ENCODE assay signal across 12 cellular contexts in the genomic region with DNA sequence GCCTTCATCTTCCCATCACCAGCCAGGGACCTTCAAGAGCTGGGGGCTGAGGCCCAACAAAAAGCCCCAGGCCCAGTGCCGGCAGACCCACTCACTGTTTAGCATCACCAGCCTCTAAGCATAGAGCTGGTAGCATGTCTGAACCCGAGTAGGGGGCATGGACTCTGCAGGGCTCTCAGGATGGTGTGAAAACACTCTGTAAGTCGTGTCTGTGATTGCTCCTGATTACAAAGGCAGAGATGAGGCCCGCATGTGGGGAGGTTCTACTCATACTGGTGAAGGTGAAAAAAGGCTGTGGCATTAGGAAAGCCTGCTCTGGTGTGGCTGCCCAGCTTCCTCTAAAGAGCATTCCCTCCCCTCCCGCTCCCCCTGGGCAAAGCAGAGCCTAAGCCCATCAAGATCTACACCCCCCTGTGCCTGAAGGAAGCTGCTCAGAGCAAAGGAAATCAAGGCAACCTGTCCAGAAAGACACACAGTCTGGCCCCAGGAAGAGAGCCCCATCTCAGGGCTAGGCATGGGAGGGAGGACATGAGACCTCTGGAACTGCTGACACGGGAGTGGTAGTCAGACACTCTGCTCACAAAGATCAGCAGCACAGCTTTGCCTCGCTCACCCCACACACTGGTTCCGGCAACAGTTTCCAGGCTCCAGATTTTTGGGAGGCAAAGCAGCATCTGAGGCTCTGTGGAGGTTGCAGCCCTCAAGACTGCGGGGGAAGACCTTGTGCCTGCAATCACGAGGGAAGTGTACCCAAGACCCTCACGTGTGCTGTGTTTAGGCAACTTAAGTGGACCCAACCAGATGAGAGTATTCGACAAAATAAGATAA. TPM values are rescaled to one million over a fixed set of nuclear protein-coding genes. Genes with fewer than 3 reads are reported as not detected.
DNase-seq lines count a peak whose midpoint lies in the region; ATAC-seq and TF ChIP-seq lines count a peak whose summit lies in the region.
"Had no signal": no experiment of that assay in that cellular context is flagged by ENCODE, and none has a peak within 500 bp of the region (broad histone marks: within the 10 kb centered on the region; RNA-seq: fewer than 3 reads in every experiment).

No MANE protein-coding gene starts in this region.

- CTCF ChIA-PET in CD8-positive, alpha-beta memory T cell (lab: Charles Lee), result no interaction called here

- intact Hi-C loops in head of caudate nucleus (cut with DNase I), result no loop called here
- intact Hi-C loops in sigmoid colon (cut with DNase I), result loop anchor here (2.0 to 10.0 kb wide), 2 partner anchors 21 to 225 kb away; a partner anchor contains a TSS

- no peak overlapping the region for H3K27ac ChIP-seq in CD8-positive, alpha-beta memory T cell (ENCODE audit: low read depth, low read length)
- no peak overlapping the region for H3K27ac ChIP-seq in RWPE2 (ENCODE audit: poor library complexity, severe bottlenecking)
- H3K27ac ChIP-seq in sigmoid colon, result peak overlapping the region; percentile 41 to 91 (median 74)
- H3K27ac ChIP-seq: SJSA1 had no signal

- no peak for TF ChIP-seq CTCF in RWPE2 (IDR thresholded peaks at IDR 0.05; ENCODE audit: poor library complexity, severe bottlenecking)
- TF ChIP-seq CTCF in sigmoid colon (IDR thresholded peaks at IDR 0.05), result no peak

- H3K4me3 ChIP-seq in CD8-positive, alpha-beta memory T cell (ENCODE audit: low read length), result no peak overlapping the region
- no peak overlapping the region for H3K4me3 ChIP-seq in RWPE2 (ENCODE audit: severe bottlenecking)
- H3K4me3 ChIP-seq in sigmoid colon, result no peak overlapping the region
- H3K4me3 ChIP-seq: SJSA1 had no signal

- ATAC-seq in RWPE2 (ENCODE audit: low read depth) (no peak), GM21360 (IDR thresholded peaks at IDR 0.05; ENCODE audit: unreplicated experiment) (no peak)

- peaks cover 9 to 71% (median 25%) of the 10 kb centered on the region in 3 donors for H3K36me3 Mint-ChIP-seq in CD8-positive, alpha-beta memory T cell

- WGBS in sigmoid colon, 2 donors, result 81 to 87% methylated on average over 12 of the region's 12 CpGs

- POLR2A ChIA-PET in CD8-positive, alpha-beta memory T cell (lab: Charles Lee), result interaction anchor here (0.6 kb wide), 1 partner anchor 526 kb away, joined by 4 read pairs; no protein-coding TSS in a partner anchor

- no peaks in the 10 kb centered on the region for H3K9me3 ChIP-seq in CD8-positive, alpha-beta memory T cell (ENCODE audit: low read length)
- H3K9me3 ChIP-seq in RWPE2 (ENCODE audit: severe bottlenecking), result no peaks in the 10 kb centered on the region
- H3K9me3 ChIP-seq in sigmoid colon, result no peaks in the 10 kb centered on the region
- H3K9me3 ChIP-seq: SJSA1 had no signal

- peaks cover 24% of the 10 kb centered on the region for H3K4me1 ChIP-seq in CD8-positive, alpha-beta memory T cell (ENCODE audit: insufficient read depth, low read length)
- H3K4me1 ChIP-seq in RWPE2 (ENCODE audit: insufficient read depth, poor library complexity, severe bottlenecking) (peaks cover 32% of the 10 kb centered on the region), sigmoid colon (peaks cover 0 to 79% (median 64%) of the 10 kb centered on the region in 4 donors)

- peaks cover 36% of the 10 kb centered on the region for H3K36me3 ChIP-seq in CD8-positive, alpha-beta memory T cell (ENCODE audit: insufficient read depth, low read length)
- H3K36me3 ChIP-seq in RWPE2 (ENCODE audit: low read depth) (peaks cover 43% of the 10 kb centered on the region), sigmoid colon (peaks cover 0 to 23% (median 9%) of the 10 kb centered on the region in 4 donors)

- no peaks in the 10 kb centered on the region for H3K27me3 ChIP-seq in CD8-positive, alpha-beta memory T cell (ENCODE audit: insufficient read depth, low read length, poor library complexity, severe bottlenecking)
- no peaks in the 10 kb centered on the region for H3K27me3 ChIP-seq in RWPE2 (ENCODE audit: insufficient read depth, poor library complexity, severe bottlenecking)
- no peaks in the 10 kb centered on the region for H3K27me3 ChIP-seq in sigmoid colon
- H3K27me3 ChIP-seq: SJSA1 had no signal

- no peak for TF ChIP-seq EP300 in sigmoid colon (IDR thresholded peaks at IDR 0.05)

- peak overlapping the region in 1 of 7 donors; percentile 29 for H3K4me3 Mint-ChIP-seq in CD8-positive, alpha-beta memory T cell

- no peaks in the 10 kb centered on the region for H3K27me3 Mint-ChIP-seq in CD8-positive, alpha-beta memory T cell

- peaks cover 57 to 82% (median 66%) of the 10 kb centered on the region in 3 donors for H3K4me1 Mint-ChIP-seq in CD8-positive, alpha-beta memory T cell

- no peaks in the 10 kb centered on the region for H3K9me3 Mint-ChIP-seq in CD8-positive, alpha-beta memory T cell

- peak in 1 of 5 donors; percentile 35 for DNase-seq in CD8-positive, alpha-beta memory T cell
- DNase-seq in RWPE2 (ENCODE audit: low spot score) (peak; percentile 27), head of caudate nucleus (peak in 22 of 42 donors; percentile 28 to 71 (median 48)), sigmoid colon (no peak), hypothalamus (lab: John Stamatoyannopoulos, UW) (no peak), H4 (ENCODE audit: low spot score) (no peak)
- DNase-seq: activated CD4-positive, CD25-positive, alpha-beta regulatory T cell; NCI-H1436; NCI-H69; stimulated activated CD4-positive, alpha-beta T cell treated with anti-CD3 and anti-CD28 coated beads, Interleukin-2, amount 100 ng/mL, for 48 hours had no signal

- no peak for TF ChIP-seq POLR2A in sigmoid colon (IDR thresholded peaks at IDR 0.05)

- H3K27ac Mint-ChIP-seq in CD8-positive, alpha-beta memory T cell, result peak overlapping the region; percentile 24 to 93 (median 68)

RNA-seq across cellular contexts. Expression of a gene that starts 36.8 kb away (rescaled TPM):
- total RNA-seq in CD8-positive, alpha-beta memory T cell, result 10 to 100 TPM; 56.4 to 59.8 TPM
- polyA plus RNA-seq in CD8-positive, alpha-beta memory T cell, result 114 TPM
- total RNA-seq in sigmoid colon, result 10 to 100 TPM; 33.1 to 41.0 (median 36.6) TPM
- polyA plus RNA-seq in sigmoid colon, result 10 to 100 TPM; 58.9 to 80.9 (median 77.5) TPM
- 15.1 and 16.0 TPM in 2 replicates for total RNA-seq in H4 (2014; rRNA removed; shearing (Covaris generic))

RNA-seq across cellular contexts. Expression of a gene that starts 39.7 kb away (rescaled TPM):
- total RNA-seq in CD8-positive, alpha-beta memory T cell, result 10 to 100 TPM; 76.2 to 83.5 TPM
- 12.8 TPM for polyA plus RNA-seq in CD8-positive, alpha-beta memory T cell
- 10 to 100 TPM in 3 of 4 donors, 1 to 10 TPM in 1; 9.6 to 36.0 (median 13.5) TPM for total RNA-seq in sigmoid colon
- polyA plus RNA-seq in sigmoid colon, result 10 to 100 TPM in 2 of 3 donors, 1 to 10 TPM in 1; 7.8 to 88.0 (median 11.3) TPM
- total RNA-seq in H4 (2014; rRNA removed; shearing (Covaris generic)), result 3.3 and 4.0 TPM in 2 replicates

Comparison
In these comparisons a context has a peak if more than half of its experiments do, and no peak if none do; other contexts are left out.
1. DNase-seq: peak in RWPE2 (single experiment) and head of caudate nucleus (22 of 42); none in sigmoid colon (single experiment), hypothalamus (0 of 51) and H4 (single experiment).
2. H3K27ac ChIP-seq: peak in sigmoid colon (4 of 4); none in CD8-positive, alpha-beta memory T cell (single experiment) and RWPE2 (single experiment).